Comparison of ENCODE assay signal across 1 cellular context in genomic region chr10:81096558-81096957, GRCh38.
TF ChIP-seq lines count a peak whose summit lies in the region.

No MANE protein-coding gene starts in this region.

TF ChIP-seq in GM12878, 131 proteins besides CTCF, POLR2A, EP300 and RAD21 (continued from another document):
- no peak for TF ChIP-seq IRF5 (IDR thresholded peaks at IDR 0.05; ENCODE audit: borderline replicate concordance)
- TF ChIP-seq ZBED1 (IDR thresholded peaks at IDR 0.05; ENCODE audit: borderline replicate concordance) = no peak
- no peak for TF ChIP-seq MLLT1 (IDR thresholded peaks at IDR 0.05)
- TF ChIP-seq NFIC (IDR thresholded peaks at IDR 0.05; ENCODE audit: low read depth, low read length) = no peak
- TF ChIP-seq MYB (IDR thresholded peaks at IDR 0.05; ENCODE audit: borderline replicate concordance, low read depth, low read length) = no peak
- TF ChIP-seq RFX5 (IDR thresholded peaks at IDR 0.05; ENCODE audit: low read depth, low read length) = no peak
- TF ChIP-seq, protein P1, sequence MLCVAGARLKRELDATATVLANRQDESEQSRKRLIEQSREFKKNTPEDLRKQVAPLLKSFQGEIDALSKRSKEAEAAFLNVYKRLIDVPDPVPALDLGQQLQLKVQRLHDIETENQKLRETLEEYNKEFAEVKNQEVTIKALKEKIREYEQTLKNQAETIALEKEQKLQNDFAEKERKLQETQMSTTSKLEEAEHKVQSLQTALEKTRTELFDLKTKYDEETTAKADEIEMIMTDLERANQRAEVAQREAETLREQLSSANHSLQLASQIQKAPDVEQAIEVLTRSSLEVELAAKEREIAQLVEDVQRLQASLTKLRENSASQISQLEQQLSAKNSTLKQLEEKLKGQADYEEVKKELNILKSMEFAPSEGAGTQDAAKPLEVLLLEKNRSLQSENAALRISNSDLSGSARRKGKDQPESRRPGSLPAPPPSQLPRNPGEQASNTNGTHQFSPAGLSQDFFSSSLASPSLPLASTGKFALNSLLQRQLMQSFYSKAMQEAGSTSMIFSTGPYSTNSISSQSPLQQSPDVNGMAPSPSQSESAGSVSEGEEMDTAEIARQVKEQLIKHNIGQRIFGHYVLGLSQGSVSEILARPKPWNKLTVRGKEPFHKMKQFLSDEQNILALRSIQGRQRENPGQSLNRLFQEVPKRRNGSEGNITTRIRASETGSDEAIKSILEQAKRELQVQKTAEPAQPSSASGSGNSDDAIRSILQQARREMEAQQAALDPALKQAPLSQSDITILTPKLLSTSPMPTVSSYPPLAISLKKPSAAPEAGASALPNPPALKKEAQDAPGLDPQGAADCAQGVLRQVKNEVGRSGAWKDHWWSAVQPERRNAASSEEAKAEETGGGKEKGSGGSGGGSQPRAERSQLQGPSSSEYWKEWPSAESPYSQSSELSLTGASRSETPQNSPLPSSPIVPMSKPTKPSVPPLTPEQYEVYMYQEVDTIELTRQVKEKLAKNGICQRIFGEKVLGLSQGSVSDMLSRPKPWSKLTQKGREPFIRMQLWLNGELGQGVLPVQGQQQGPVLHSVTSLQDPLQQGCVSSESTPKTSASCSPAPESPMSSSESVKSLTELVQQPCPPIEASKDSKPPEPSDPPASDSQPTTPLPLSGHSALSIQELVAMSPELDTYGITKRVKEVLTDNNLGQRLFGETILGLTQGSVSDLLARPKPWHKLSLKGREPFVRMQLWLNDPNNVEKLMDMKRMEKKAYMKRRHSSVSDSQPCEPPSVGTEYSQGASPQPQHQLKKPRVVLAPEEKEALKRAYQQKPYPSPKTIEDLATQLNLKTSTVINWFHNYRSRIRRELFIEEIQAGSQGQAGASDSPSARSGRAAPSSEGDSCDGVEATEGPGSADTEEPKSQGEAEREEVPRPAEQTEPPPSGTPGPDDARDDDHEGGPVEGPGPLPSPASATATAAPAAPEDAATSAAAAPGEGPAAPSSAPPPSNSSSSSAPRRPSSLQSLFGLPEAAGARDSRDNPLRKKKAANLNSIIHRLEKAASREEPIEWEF (IDR thresholded peaks at IDR 0.05; ENCODE audit: insufficient replicate concordance, low read depth, low read length) = no peak
- TF ChIP-seq ZBTB33 (IDR thresholded peaks at IDR 0.05) = no peak
- TF ChIP-seq IKZF1 (conservative IDR thresholded peaks at IDR 0.05) = peak; percentile 45; the same call in 1 of the 2 replicates
